In the genomic region with DNA sequence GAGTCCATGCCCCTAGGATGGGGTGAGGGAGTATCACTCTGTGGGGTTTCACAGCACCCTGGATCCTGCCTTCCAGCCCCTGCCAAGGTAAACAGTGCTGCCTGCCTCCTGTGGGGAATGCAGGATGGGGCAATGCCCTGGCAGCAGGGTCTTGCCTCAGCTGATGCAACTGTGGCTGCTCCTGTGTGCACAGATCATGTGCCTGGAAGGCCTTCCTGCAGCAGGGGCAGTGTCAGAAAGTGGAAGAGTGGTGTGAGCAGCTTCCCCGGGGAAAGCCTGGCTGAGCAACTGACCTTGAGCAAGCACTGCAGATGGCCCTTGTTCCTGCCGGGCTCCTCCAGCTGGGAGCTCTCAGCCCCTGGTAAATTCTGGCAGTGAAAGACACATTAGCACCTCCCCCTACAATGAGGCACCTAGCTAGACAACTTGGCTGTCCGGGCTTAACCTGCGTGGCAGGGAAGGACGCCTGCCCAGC, we compare ENCODE assay signal across 10 cellular contexts. TPM values are rescaled to one million over a fixed set of nuclear protein-coding genes. Genes with fewer than 3 reads are reported as not detected.
A peak's percentile ranks its signal among the peaks of the same experiment; 100 is the strongest.
DNase-seq lines count a peak whose midpoint lies in the region; ATAC-seq and TF ChIP-seq lines count a peak whose summit lies in the region.
"Had no signal": no experiment of that assay in that cellular context is flagged by ENCODE, and none has a peak within 500 bp of the region (broad histone marks: within the 10 kb centered on the region; RNA-seq: fewer than 3 reads in every experiment).

No MANE protein-coding gene starts in this region.

- POLR2A ChIA-PET in activated naive CD8-positive, alpha-beta T cell treated with anti-CD3 and anti-CD28 coated beads, Interleukin-2, amount 10 ng/mL, durations not matched to agents 7 days and 5 days (lab: Charles Lee), result interaction anchor here (0.9 kb wide), 1 partner anchor 289 kb away, joined by 4 read pairs; no protein-coding TSS in a partner anchor

- H3K4me1 Mint-ChIP-seq in activated naive CD8-positive, alpha-beta T cell treated with anti-CD3 and anti-CD28 coated beads, Interleukin-2, amount 10 ng/mL, durations not matched to agents 7 days and 5 days, result peaks cover 2% of the 10 kb centered on the region
- H3K4me1 Mint-ChIP-seq in activated naive CD8-positive, alpha-beta T cell treated with anti-CD3 and anti-CD28 coated beads, Interleukin-2, amount 50 U/mL, for 24 hours, result peaks cover 5% of the 10 kb centered on the region

- H3K27me3 ChIP-seq in body of pancreas, result no peaks in the 10 kb centered on the region

- intact Hi-C loops in body of pancreas (cut with DNase I), result no loop called here

- no peaks in the 10 kb centered on the region for H3K9me3 ChIP-seq in body of pancreas

- H3K27ac Mint-ChIP-seq in activated naive CD8-positive, alpha-beta T cell treated with anti-CD3 and anti-CD28 coated beads, Interleukin-2, amount 10 ng/mL, durations not matched to agents 7 days and 5 days, result peak overlapping the region; percentile 68
- H3K27ac Mint-ChIP-seq in activated naive CD8-positive, alpha-beta T cell treated with anti-CD3 and anti-CD28 coated beads, Interleukin-2, amount 50 U/mL, for 24 hours, result no peak overlapping the region

- TF ChIP-seq CTCF in body of pancreas (IDR thresholded peaks at IDR 0.05), result no peak

- H3K4me3 Mint-ChIP-seq in activated naive CD8-positive, alpha-beta T cell treated with anti-CD3 and anti-CD28 coated beads, Interleukin-2, amount 10 ng/mL, durations not matched to agents 7 days and 5 days, result no peak overlapping the region
- no peak overlapping the region for H3K4me3 Mint-ChIP-seq in activated naive CD8-positive, alpha-beta T cell treated with anti-CD3 and anti-CD28 coated beads, Interleukin-2, amount 50 U/mL, for 24 hours

- no peaks in the 10 kb centered on the region for H3K9me3 Mint-ChIP-seq in activated naive CD8-positive, alpha-beta T cell treated with anti-CD3 and anti-CD28 coated beads, Interleukin-2, amount 10 ng/mL, durations not matched to agents 7 days and 5 days
- H3K9me3 Mint-ChIP-seq in activated naive CD8-positive, alpha-beta T cell treated with anti-CD3 and anti-CD28 coated beads, Interleukin-2, amount 50 U/mL, for 24 hours, result no peaks in the 10 kb centered on the region

- DNase-seq in activated naive CD8-positive, alpha-beta T cell treated with anti-CD3 and anti-CD28 coated beads, Interleukin-2, amount 10 ng/mL, durations not matched to agents 7 days and 5 days, result no peak
- DNase-seq in activated naive CD8-positive, alpha-beta T cell treated with anti-CD3 and anti-CD28 coated beads, Interleukin-2, amount 50 U/mL, for 24 hours, result no peak
- DNase-seq in body of pancreas, result peak; percentile 46 to 80 (median 70)
- peak; percentile 98 for DNase-seq in left lobe of liver (ENCODE audit: low spot score)
- DNase-seq in ureter (ENCODE audit: low spot score), result peak; percentile 54
- DNase-seq in activated CD4-positive, alpha-beta T cell treated with anti-CD3 and anti-CD28 coated beads for 4 hours, result no peak
- DNase-seq in T-helper 1 cell, result no peak
- DNase-seq: Calu3, substantia nigra had no signal

- ATAC-seq in activated naive CD8-positive, alpha-beta T cell treated with anti-CD3 and anti-CD28 coated beads, Interleukin-2, amount 10 ng/mL, durations not matched to agents 7 days and 5 days (ENCODE audit: low read depth), result no peak
- no peak for ATAC-seq in activated naive CD8-positive, alpha-beta T cell treated with anti-CD3 and anti-CD28 coated beads, Interleukin-2, amount 50 U/mL, for 24 hours
- ATAC-seq in body of pancreas (peak; percentile 63), left lobe of liver (peak; percentile 74), GM18520 (IDR thresholded peaks at IDR 0.05; ENCODE audit: unreplicated experiment) (no peak)

- peaks cover 4 to 13% of the 10 kb centered on the region in 2 donors for H3K36me3 ChIP-seq in body of pancreas (replicated peaks in 1 of 2; ENCODE audit: insufficient read depth in 1 of 2, low read depth in 2 of 2)

- no peak overlapping the region for H3K4me3 ChIP-seq in body of pancreas

- H3K27me3 Mint-ChIP-seq in activated naive CD8-positive, alpha-beta T cell treated with anti-CD3 and anti-CD28 coated beads, Interleukin-2, amount 10 ng/mL, durations not matched to agents 7 days and 5 days, result no peaks in the 10 kb centered on the region
- no peaks in the 10 kb centered on the region for H3K27me3 Mint-ChIP-seq in activated naive CD8-positive, alpha-beta T cell treated with anti-CD3 and anti-CD28 coated beads, Interleukin-2, amount 50 U/mL, for 24 hours

- TF ChIP-seq POLR2A in body of pancreas (IDR thresholded peaks at IDR 0.05), result peak in 1 of 3 donors; percentile 14

- peaks cover 28% of the 10 kb centered on the region for H3K4me1 ChIP-seq in body of pancreas

- peak overlapping the region; percentile 39 to 75 (median 66) for H3K27ac ChIP-seq in body of pancreas

- H3K36me3 Mint-ChIP-seq in activated naive CD8-positive, alpha-beta T cell treated with anti-CD3 and anti-CD28 coated beads, Interleukin-2, amount 10 ng/mL, durations not matched to agents 7 days and 5 days, result peaks cover 14% of the 10 kb centered on the region
- H3K36me3 Mint-ChIP-seq in activated naive CD8-positive, alpha-beta T cell treated with anti-CD3 and anti-CD28 coated beads, Interleukin-2, amount 50 U/mL, for 24 hours (ENCODE audit: low read depth), result peaks cover 26% of the 10 kb centered on the region

- WGBS in body of pancreas, 2 donors, result 17 to 19% methylated on average over 1 to 5 of the region's 5 CpGs

RNA-seq across cellular contexts. Expression of a gene that starts 9.9 kb away (rescaled TPM):
- total RNA-seq in activated naive CD8-positive, alpha-beta T cell treated with anti-CD3 and anti-CD28 coated beads, Interleukin-2, amount 10 ng/mL, durations not matched to agents 7 days and 5 days, result 10 to 100 TPM; 41.5 to 45.1 TPM
- 10 to 100 TPM; 23.1 to 27.7 TPM for total RNA-seq in body of pancreas
- 13.8 TPM for total RNA-seq in left lobe of liver
- 27.4 TPM for total RNA-seq in ureter

Comparison
In these comparisons a context has a peak if more than half of its experiments do, and no peak if none do; other contexts are left out.
1. ATAC-seq: peak in body of pancreas (single experiment) and left lobe of liver (single experiment); none in activated naive CD8-positive, alpha-beta T cell treated with anti-CD3 and anti-CD28 coated beads, Interleukin-2, amount 10 ng/mL, durations not matched to agents 7 days and 5 days (single experiment), activated naive CD8-positive, alpha-beta T cell treated with anti-CD3 and anti-CD28 coated beads, Interleukin-2, amount 50 U/mL, for 24 hours (single experiment) and GM18520 (single experiment).
2. DNase-seq: peak in body of pancreas (4 of 4), left lobe of liver (single experiment) and ureter (single experiment); none in activated naive CD8-positive, alpha-beta T cell treated with anti-CD3 and anti-CD28 coated beads, Interleukin-2, amount 10 ng/mL, durations not matched to agents 7 days and 5 days (single experiment), activated naive CD8-positive, alpha-beta T cell treated with anti-CD3 and anti-CD28 coated beads, Interleukin-2, amount 50 U/mL, for 24 hours (single experiment), activated CD4-positive, alpha-beta T cell treated with anti-CD3 and anti-CD28 coated beads for 4 hours (0 of 2) and T-helper 1 cell (0 of 5).